Comparison of ENCODE assay signal across 16 cellular contexts in genomic region chr10:130767116-130767730, GRCh38.
A peak's percentile ranks its signal among the peaks of the same experiment; 100 is the strongest.
DNase-seq lines count a peak whose midpoint lies in the region; ATAC-seq and TF ChIP-seq lines count a peak whose summit lies in the region.
"Had no signal": no experiment of that assay in that cellular context is flagged by ENCODE, and none has a peak within 500 bp of the region (broad histone marks: within the 10 kb centered on the region; RNA-seq: fewer than 3 reads in every experiment).

No MANE protein-coding gene starts in this region.

- no peak for TF ChIP-seq POLR2A in spleen (IDR thresholded peaks at IDR 0.05)
- TF ChIP-seq POLR2A in thyroid gland (IDR thresholded peaks at IDR 0.05), result no peak

- TF ChIP-seq CTCF in natural killer cell (IDR thresholded peaks at IDR 0.05), result no peak
- TF ChIP-seq CTCF in spleen (IDR thresholded peaks at IDR 0.05 in 8 of 11, conservative IDR thresholded peaks at IDR 0.05 in 3 of 11), result no peak
- TF ChIP-seq CTCF in thyroid gland (IDR thresholded peaks at IDR 0.05), result no peak

- H3K9me3 Mint-ChIP-seq in natural killer cell treated with Interleukin-12 subunit alpha and Interleukin-12 subunit beta and Interleukin-15 and Interleukin-18, amount 100 ng/mL, for 72 hours, result no peaks in the 10 kb centered on the region
- H3K9me3 Mint-ChIP-seq in natural killer cell, result peaks cover 0 to 3% of the 10 kb centered on the region in 2 donors

- H3K36me3 Mint-ChIP-seq in natural killer cell treated with Interleukin-12 subunit alpha and Interleukin-12 subunit beta and Interleukin-15 and Interleukin-18, amount 100 ng/mL, for 72 hours, result no peaks in the 10 kb centered on the region
- no peaks in the 10 kb centered on the region for H3K36me3 Mint-ChIP-seq in natural killer cell
- H3K36me3 Mint-ChIP-seq: CD8-positive, alpha-beta T cell had no signal

- no peak overlapping the region for H3K4me3 Mint-ChIP-seq in natural killer cell treated with Interleukin-12 subunit alpha and Interleukin-12 subunit beta and Interleukin-15 and Interleukin-18, amount 100 ng/mL, for 72 hours
- no peak overlapping the region for H3K4me3 Mint-ChIP-seq in natural killer cell
- H3K4me3 Mint-ChIP-seq: CD8-positive, alpha-beta T cell had no signal

- no peaks in the 10 kb centered on the region for H3K27me3 Mint-ChIP-seq in natural killer cell treated with Interleukin-12 subunit alpha and Interleukin-12 subunit beta and Interleukin-15 and Interleukin-18, amount 100 ng/mL, for 72 hours
- no peaks in the 10 kb centered on the region for H3K27me3 Mint-ChIP-seq in natural killer cell (ENCODE audit: low read depth in 2 of 2)

- intact Hi-C loops in natural killer cell (cut with micrococcal nuclease) (no loop called here), spleen (cut with DNase I; ENCODE audit: low total_unique reads) (no loop called here), thyroid gland (cut with DNase I) (no loop called here)

- peaks cover 0 to 19% (median 0%) of the 10 kb centered on the region in 7 donors for H3K27me3 ChIP-seq in spleen (replicated peaks in 1 of 7)
- H3K27me3 ChIP-seq in thyroid gland, result no peaks in the 10 kb centered on the region
- H3K27me3 ChIP-seq: BLaER1 had no signal

- H3K4me3 ChIP-seq in spleen, result no peak overlapping the region
- H3K4me3 ChIP-seq in thyroid gland (replicated peaks in 1 of 3), result no peak overlapping the region
- H3K4me3 ChIP-seq: BLaER1, GM23248, HAP-1 had no signal

- no peak overlapping the region for H3K27ac Mint-ChIP-seq in natural killer cell treated with Interleukin-12 subunit alpha and Interleukin-12 subunit beta and Interleukin-15 and Interleukin-18, amount 100 ng/mL, for 72 hours
- H3K27ac Mint-ChIP-seq in natural killer cell, result no peak overlapping the region
- H3K27ac Mint-ChIP-seq: CD8-positive, alpha-beta T cell had no signal

- 79 to 91% (median 81%) methylated on average over 10 to 14 of the region's 14 CpGs for WGBS in spleen, 5 donors
- WGBS in thyroid gland, 2 donors, result 88 to 90% methylated on average over 10 to 14 of the region's 14 CpGs

- no peak overlapping the region for H3K27ac ChIP-seq in spleen
- no peak overlapping the region for H3K27ac ChIP-seq in thyroid gland
- H3K27ac ChIP-seq: BLaER1, GM23248, HL-60 had no signal

- peak; percentile 38 for DNase-seq in natural killer cell treated with Interleukin-12 subunit alpha and Interleukin-12 subunit beta and Interleukin-15 and Interleukin-18, amount 100 ng/mL, for 72 hours (ENCODE audit: low spot score)
- DNase-seq in natural killer cell, result no peak
- peak; percentile 75 for DNase-seq in mesenteric fat pad (ENCODE audit: low spot score)
- DNase-seq in spleen, result peak; percentile 45
- DNase-seq in thyroid gland, result no peak
- DNase-seq: 8988T; Calu3; CD8-positive, alpha-beta T cell; DMS79 treated with DMSO at 0.1 percent for 48 hours; GF-D8; GM23248 had no signal

- no peaks in the 10 kb centered on the region for H3K36me3 ChIP-seq in spleen
- H3K36me3 ChIP-seq in thyroid gland, result no peaks in the 10 kb centered on the region
- H3K36me3 ChIP-seq: BLaER1, HAP-1 had no signal

- no peaks in the 10 kb centered on the region for H3K4me1 Mint-ChIP-seq in natural killer cell treated with Interleukin-12 subunit alpha and Interleukin-12 subunit beta and Interleukin-15 and Interleukin-18, amount 100 ng/mL, for 72 hours (ENCODE audit: low read depth in 2 of 2)
- H3K4me1 Mint-ChIP-seq in natural killer cell, result no peaks in the 10 kb centered on the region

- H3K9me3 ChIP-seq in spleen (peaks cover 0 to 52% (median 28%) of the 10 kb centered on the region in 8 donors), thyroid gland (no peaks in the 10 kb centered on the region)
- H3K9me3 ChIP-seq: HAP-1 had no signal

- ATAC-seq in natural killer cell treated with Interleukin-12 subunit alpha and Interleukin-12 subunit beta and Interleukin-15 and Interleukin-18, amount 100 ng/mL, for 72 hours, result peak in 1 of 2 donors; percentile 22
- ATAC-seq in natural killer cell (no peak), GM19455 (IDR thresholded peaks at IDR 0.05; ENCODE audit: unreplicated experiment) (no peak), HG03095 (IDR thresholded peaks at IDR 0.05; ENCODE audit: unreplicated experiment) (no peak)
- ATAC-seq: CD8-positive, alpha-beta T cell had no signal

- H3K4me1 ChIP-seq in spleen (no peaks in the 10 kb centered on the region), thyroid gland (no peaks in the 10 kb centered on the region)
- H3K4me1 ChIP-seq: HAP-1 had no signal

Comparison
In these comparisons a context has a peak if more than half of its experiments do, and no peak if none do; other contexts are left out.
1. DNase-seq: peak in natural killer cell treated with Interleukin-12 subunit alpha and Interleukin-12 subunit beta and Interleukin-15 and Interleukin-18, amount 100 ng/mL, for 72 hours (single experiment), mesenteric fat pad (single experiment) and spleen (single experiment); none in natural killer cell (single experiment) and thyroid gland (0 of 2).